In genomic region chr7:113087278-113087998, GRCh38 we compare ENCODE assay signal across 7 cellular contexts. TPM values are rescaled to one million over a fixed set of nuclear protein-coding genes. Genes with fewer than 3 reads are reported as not detected.
A peak's percentile ranks its signal among the peaks of the same experiment; 100 is the strongest.
DNase-seq lines count a peak whose midpoint lies in the region; ATAC-seq and TF ChIP-seq lines count a peak whose summit lies in the region.

No MANE protein-coding gene starts in this region.

- no peak for TF ChIP-seq CTCF in coronary artery (IDR thresholded peaks at IDR 0.05)

- H3K4me3 ChIP-seq in H7 (ENCODE audit: insufficient read depth, low read depth, low read length): no peak overlapping the region
- H3K4me3 ChIP-seq in coronary artery: peak overlapping the region; percentile 73

- no peak for ATAC-seq in GM18520 (IDR thresholded peaks at IDR 0.05; ENCODE audit: unreplicated experiment)
- no peak for ATAC-seq in HG02981 (IDR thresholded peaks at IDR 0.05; ENCODE audit: unreplicated experiment)

- H3K36me3 ChIP-seq in H7 (replicated peaks; ENCODE audit: control insufficient read depth, insufficient read depth, low read length): no peaks in the 10 kb centered on the region

- H3K27me3 ChIP-seq in H7 (ENCODE audit: control insufficient read depth, insufficient read depth, low read length): peaks cover 34% of the 10 kb centered on the region

- DNase-seq in H7 (peak; percentile 60), NCI-H748 treated with DMSO at 0.1 percent for 48 hours (lab: John Stamatoyannopoulos, UW) (peak; percentile 83), coronary artery (ENCODE audit: low spot score) (no peak), myocyte (ENCODE audit: low read depth) (peak; percentile 89), DMS79 (lab: John Stamatoyannopoulos, UW) (no peak)

- no peak overlapping the region for H3K27ac ChIP-seq in coronary artery

RNA-seq across cellular contexts. Expression of gene GPR85, which starts 0.8 kb away (rescaled TPM):
- total RNA-seq in H7 (2014; rRNA removed; shearing (Covaris generic)): 0.03 TPM in 1 of 2 replicates, not detected in the other
- 7.5 and 12.6 TPM in 2 replicates for total RNA-seq in myocyte
- polyA plus RNA-seq in myocyte (2012): 5.1 TPM

RNA-seq across cellular contexts. Expression of gene SMIM30, which starts 30.9 kb away (rescaled TPM):
- 44.7 and 46.1 TPM in 2 replicates for total RNA-seq in H7 (2014; rRNA removed; shearing (Covaris generic))
- 162 and 187 TPM in 2 replicates for total RNA-seq in myocyte
- polyA plus RNA-seq in myocyte (2012): 89.4 TPM

Comparison
In these comparisons a context has a peak if more than half of its experiments do, and no peak if none do; other contexts are left out.
1. DNase-seq: peak in H7 (single experiment), NCI-H748 treated with DMSO at 0.1 percent for 48 hours (single experiment) and myocyte (single experiment); none in coronary artery (single experiment) and DMS79 (single experiment).